Comparison of ENCODE assay signal across 15 cellular contexts in the genomic region with DNA sequence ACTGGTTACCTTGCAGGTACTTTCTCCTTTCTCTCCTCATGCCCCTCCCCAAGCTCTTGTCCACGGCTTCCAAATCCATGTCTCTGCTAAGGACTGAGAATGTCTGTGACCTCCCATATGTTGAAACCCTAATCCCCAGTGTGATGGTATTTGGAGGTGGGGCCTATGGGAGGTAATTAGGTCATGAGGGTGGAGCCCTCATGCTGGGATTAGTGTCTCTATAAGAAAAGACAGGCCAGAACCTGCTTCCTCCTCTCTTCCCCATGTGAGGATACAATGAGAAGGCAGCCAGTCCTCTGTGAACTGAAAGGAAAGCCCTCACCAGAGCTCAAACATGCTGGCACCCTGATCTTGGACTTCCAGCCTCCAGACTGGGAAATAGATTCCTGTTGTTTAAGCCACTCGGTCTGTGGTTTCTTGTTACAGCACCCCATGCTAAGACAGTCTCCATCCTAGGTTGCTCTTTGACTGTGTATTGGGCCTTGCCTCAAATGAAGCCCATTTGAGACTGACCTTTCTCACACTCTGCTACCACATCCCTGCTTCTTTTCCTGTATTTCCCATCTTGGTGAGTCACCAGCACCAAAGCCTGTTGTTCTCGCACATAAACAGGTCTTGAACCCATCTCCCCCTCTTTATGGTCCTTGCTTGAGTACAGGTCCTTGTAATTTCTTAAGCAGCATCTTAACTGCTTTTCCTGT.
DNase-seq lines count a peak whose midpoint lies in the region; ATAC-seq and TF ChIP-seq lines count a peak whose summit lies in the region.
"Had no signal": no experiment of that assay in that cellular context is flagged by ENCODE, and none has a peak within 500 bp of the region (broad histone marks: within the 10 kb centered on the region; RNA-seq: fewer than 3 reads in every experiment).

No MANE protein-coding gene starts in this region.

- H3K79me2 ChIP-seq in GM23338 (replicated peaks; ENCODE audit: insufficient read depth) = no peaks in the 10 kb centered on the region

- no peaks in the 10 kb centered on the region for H3K27me3 ChIP-seq in GM23338 (ENCODE audit: insufficient read depth)

- H3K36me3 Mint-ChIP-seq in GM23338 (ENCODE audit: low read depth) = no peaks in the 10 kb centered on the region
- no peaks in the 10 kb centered on the region for H3K36me3 Mint-ChIP-seq in activated CD4-positive, alpha-beta T cell treated with anti-CD3 and anti-CD28 coated beads, Interleukin-2, amount 10 ng/mL, durations not matched to agents 24 days and 14 days (ENCODE audit: low read depth)

- H3K36me3 ChIP-seq in GM23338 (ENCODE audit: insufficient read depth) = no peaks in the 10 kb centered on the region
- H3K36me3 ChIP-seq: thoracic aorta had no signal

- ATAC-seq in GM23338 (peak; percentile 91), GM19395 (IDR thresholded peaks at IDR 0.05; ENCODE audit: unreplicated experiment) (no peak), GM21360 (IDR thresholded peaks at IDR 0.05; ENCODE audit: unreplicated experiment) (no peak)

- intact Hi-C loops in activated CD4-positive, alpha-beta T cell treated with anti-CD3 and anti-CD28 coated beads, Interleukin-2, amount 10 ng/mL, durations not matched to agents 24 days and 14 days (cut with micrococcal nuclease) = no loop called here

- no peak overlapping the region for H3K27ac ChIP-seq in GM23338 (ENCODE audit: low read depth)
- H3K27ac ChIP-seq: thoracic aorta had no signal

- peaks cover 33% of the 10 kb centered on the region for H3K4me1 Mint-ChIP-seq in GM23338
- H3K4me1 Mint-ChIP-seq in activated CD4-positive, alpha-beta T cell treated with anti-CD3 and anti-CD28 coated beads, Interleukin-2, amount 10 ng/mL, durations not matched to agents 24 days and 14 days = no peaks in the 10 kb centered on the region

- H3K9me3 Mint-ChIP-seq in GM23338 = no peaks in the 10 kb centered on the region
- no peaks in the 10 kb centered on the region for H3K9me3 Mint-ChIP-seq in activated CD4-positive, alpha-beta T cell treated with anti-CD3 and anti-CD28 coated beads, Interleukin-2, amount 10 ng/mL, durations not matched to agents 24 days and 14 days
- H3K9me3 Mint-ChIP-seq: dendritic cell treated with granulocyte-macrophage colony-stimulating factor and Interleukin-4, amounts not matched to agents 40 ng/mL and 50 ng/mL, for 4 days; T-helper 1 cell treated with Interleukin-12 subunit alpha and Interleukin-12 subunit beta and Interleukin-4 antibody, amounts not matched to agents 30 μg/mL and 1 μg/mL, for 36 hours had no signal

- H3K4me3 Mint-ChIP-seq in GM23338 = no peak overlapping the region
- no peak overlapping the region for H3K4me3 Mint-ChIP-seq in activated CD4-positive, alpha-beta T cell treated with anti-CD3 and anti-CD28 coated beads, Interleukin-2, amount 10 ng/mL, durations not matched to agents 24 days and 14 days
- H3K4me3 Mint-ChIP-seq: dendritic cell treated with granulocyte-macrophage colony-stimulating factor and Interleukin-4, amounts not matched to agents 40 ng/mL and 50 ng/mL, for 4 days; T-helper 1 cell treated with Interleukin-12 subunit alpha and Interleukin-12 subunit beta and Interleukin-4 antibody, amounts not matched to agents 30 μg/mL and 1 μg/mL, for 36 hours had no signal

- H4K20me1 ChIP-seq in GM23338 (replicated peaks; ENCODE audit: insufficient read depth) = no peaks in the 10 kb centered on the region

- no peak overlapping the region for H3K27ac Mint-ChIP-seq in GM23338
- H3K27ac Mint-ChIP-seq in activated CD4-positive, alpha-beta T cell treated with anti-CD3 and anti-CD28 coated beads, Interleukin-2, amount 10 ng/mL, durations not matched to agents 24 days and 14 days = no peak overlapping the region
- H3K27ac Mint-ChIP-seq: dendritic cell treated with granulocyte-macrophage colony-stimulating factor and Interleukin-4, amounts not matched to agents 40 ng/mL and 50 ng/mL, for 4 days; T-helper 1 cell treated with Interleukin-12 subunit alpha and Interleukin-12 subunit beta and Interleukin-4 antibody, amounts not matched to agents 30 μg/mL and 1 μg/mL, for 36 hours had no signal

- TF ChIP-seq CTCF in GM23338 (conservative IDR thresholded peaks at IDR 0.05; ENCODE audit: low read depth in 2 of 2) (no peak), epithelial cell of esophagus (IDR thresholded peaks at IDR 0.05; ENCODE audit: insufficient read depth, low read depth, low read length, missing control alignments) (no peak)

- H3K27me3 Mint-ChIP-seq in GM23338 (ENCODE audit: insufficient read depth, low read depth, poor library complexity) = peaks cover 2% of the 10 kb centered on the region
- no peaks in the 10 kb centered on the region for H3K27me3 Mint-ChIP-seq in activated CD4-positive, alpha-beta T cell treated with anti-CD3 and anti-CD28 coated beads, Interleukin-2, amount 10 ng/mL, durations not matched to agents 24 days and 14 days
- H3K27me3 Mint-ChIP-seq: dendritic cell treated with granulocyte-macrophage colony-stimulating factor and Interleukin-4, amounts not matched to agents 40 ng/mL and 50 ng/mL, for 4 days had no signal

- H3K4me1 ChIP-seq in GM23338 (ENCODE audit: insufficient read depth) = peaks cover 13% of the 10 kb centered on the region; the same call in 1 of the 2 replicates

- no peak overlapping the region for H3K4me3 ChIP-seq in GM23338
- H3K4me3 ChIP-seq in epithelial cell of esophagus (ENCODE audit: low read length) = no peak overlapping the region
- H3K4me3 ChIP-seq: thoracic aorta had no signal

- H3K4me2 ChIP-seq in GM23338 = no peak overlapping the region

- H2AFZ ChIP-seq in GM23338 = no peak overlapping the region

- H3F3A ChIP-seq in GM23338 (replicated peaks; ENCODE audit: low read depth) = no peaks in the 10 kb centered on the region

- peak; percentile 79 for DNase-seq in GM23338 (ENCODE audit: low spot score)
- peak; percentile 63 for DNase-seq in NCI-H82 treated with DMSO at 0.1 percent for 48 hours (lab: John Stamatoyannopoulos, UW; ENCODE audit: unreplicated experiment)
- DNase-seq in epithelial cell of esophagus (ENCODE audit: low read depth) = peak; percentile 96
- DNase-seq in myocyte (ENCODE audit: low read depth) = peak; percentile 28
- DNase-seq in activated CD4-positive, alpha-beta T cell treated with anti-CD3 and anti-CD28 coated beads, Interleukin-2, amount 10 ng/mL, durations not matched to agents 24 days and 14 days = no peak
- DNase-seq in DMS 273 (lab: John Stamatoyannopoulos, UW; ENCODE audit: unreplicated experiment) = no peak
- DNase-seq: activated CD4-positive, alpha-beta T cell treated with anti-CD3 and anti-CD28 coated beads for 48 hours; AML-193; foreskin fibroblast; NCI-H1436 had no signal

- H3K9me2 ChIP-seq in GM23338 (ENCODE audit: insufficient read depth) = no peaks in the 10 kb centered on the region

TF ChIP-seq in GM23338, 12 proteins besides CTCF, POLR2A, EP300 and RAD21 (continues in another document):
- TF ChIP-seq ZNF114 (CRISPR knock-in tag; IDR thresholded peaks at IDR 0.05) (no peak), EZH2 (IDR thresholded peaks at IDR 0.05; ENCODE audit: low read depth, unreplicated experiment) (no peak), NANOG (IDR thresholded peaks at IDR 0.05; ENCODE audit: borderline replicate concordance) (no peak), JUNB (IDR thresholded peaks at IDR 0.05; ENCODE audit: unreplicated experiment) (no peak), EZH2phosphoT487 (IDR thresholded peaks at IDR 0.05; ENCODE audit: unreplicated experiment) (no peak)
- TF ChIP-seq, protein P1, sequence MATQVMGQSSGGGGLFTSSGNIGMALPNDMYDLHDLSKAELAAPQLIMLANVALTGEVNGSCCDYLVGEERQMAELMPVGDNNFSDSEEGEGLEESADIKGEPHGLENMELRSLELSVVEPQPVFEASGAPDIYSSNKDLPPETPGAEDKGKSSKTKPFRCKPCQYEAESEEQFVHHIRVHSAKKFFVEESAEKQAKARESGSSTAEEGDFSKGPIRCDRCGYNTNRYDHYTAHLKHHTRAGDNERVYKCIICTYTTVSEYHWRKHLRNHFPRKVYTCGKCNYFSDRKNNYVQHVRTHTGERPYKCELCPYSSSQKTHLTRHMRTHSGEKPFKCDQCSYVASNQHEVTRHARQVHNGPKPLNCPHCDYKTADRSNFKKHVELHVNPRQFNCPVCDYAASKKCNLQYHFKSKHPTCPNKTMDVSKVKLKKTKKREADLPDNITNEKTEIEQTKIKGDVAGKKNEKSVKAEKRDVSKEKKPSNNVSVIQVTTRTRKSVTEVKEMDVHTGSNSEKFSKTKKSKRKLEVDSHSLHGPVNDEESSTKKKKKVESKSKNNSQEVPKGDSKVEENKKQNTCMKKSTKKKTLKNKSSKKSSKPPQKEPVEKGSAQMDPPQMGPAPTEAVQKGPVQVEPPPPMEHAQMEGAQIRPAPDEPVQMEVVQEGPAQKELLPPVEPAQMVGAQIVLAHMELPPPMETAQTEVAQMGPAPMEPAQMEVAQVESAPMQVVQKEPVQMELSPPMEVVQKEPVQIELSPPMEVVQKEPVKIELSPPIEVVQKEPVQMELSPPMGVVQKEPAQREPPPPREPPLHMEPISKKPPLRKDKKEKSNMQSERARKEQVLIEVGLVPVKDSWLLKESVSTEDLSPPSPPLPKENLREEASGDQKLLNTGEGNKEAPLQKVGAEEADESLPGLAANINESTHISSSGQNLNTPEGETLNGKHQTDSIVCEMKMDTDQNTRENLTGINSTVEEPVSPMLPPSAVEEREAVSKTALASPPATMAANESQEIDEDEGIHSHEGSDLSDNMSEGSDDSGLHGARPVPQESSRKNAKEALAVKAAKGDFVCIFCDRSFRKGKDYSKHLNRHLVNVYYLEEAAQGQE (IDR thresholded peaks at IDR 0.05; ENCODE audit: unreplicated experiment) = no peak
- TF ChIP-seq, protein P2, sequence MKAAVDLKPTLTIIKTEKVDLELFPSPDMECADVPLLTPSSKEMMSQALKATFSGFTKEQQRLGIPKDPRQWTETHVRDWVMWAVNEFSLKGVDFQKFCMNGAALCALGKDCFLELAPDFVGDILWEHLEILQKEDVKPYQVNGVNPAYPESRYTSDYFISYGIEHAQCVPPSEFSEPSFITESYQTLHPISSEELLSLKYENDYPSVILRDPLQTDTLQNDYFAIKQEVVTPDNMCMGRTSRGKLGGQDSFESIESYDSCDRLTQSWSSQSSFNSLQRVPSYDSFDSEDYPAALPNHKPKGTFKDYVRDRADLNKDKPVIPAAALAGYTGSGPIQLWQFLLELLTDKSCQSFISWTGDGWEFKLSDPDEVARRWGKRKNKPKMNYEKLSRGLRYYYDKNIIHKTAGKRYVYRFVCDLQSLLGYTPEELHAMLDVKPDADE (IDR thresholded peaks at IDR 0.05) = no peak

Comparison
In these comparisons a context has a peak if more than half of its experiments do, and no peak if none do; other contexts are left out.
1. DNase-seq: peak in GM23338 (single experiment), NCI-H82 treated with DMSO at 0.1 percent for 48 hours (single experiment), epithelial cell of esophagus (single experiment) and myocyte (single experiment); none in activated CD4-positive, alpha-beta T cell treated with anti-CD3 and anti-CD28 coated beads, Interleukin-2, amount 10 ng/mL, durations not matched to agents 24 days and 14 days (single experiment) and DMS 273 (single experiment).